23 cellular contexts compared by ENCODE assay signal in genomic region chr9:117437283-117437682, GRCh38.
"Had no signal": no experiment of that assay in that cellular context is flagged by ENCODE, and none has a peak within 500 bp of the region (broad histone marks: within the 10 kb centered on the region; RNA-seq: fewer than 3 reads in every experiment).

No MANE protein-coding gene starts in this region.

- ATAC-seq: activated T-cell treated with anti-CD3 and anti-CD28 coated beads, Interleukin-2, amount 50 U/mL, for 72 hours; K562; T-cell had no signal

- DNase-seq: activated B cell treated with CpG ODN at 0.5 μM for 24 hours; activated CD4-positive, alpha-beta memory T cell treated with anti-CD3 and anti-CD28 coated beads, Interleukin-2, amount 10 ng/mL, durations not matched to agents 7 days and 5 days; activated CD4-positive, alpha-beta T cell treated with anti-CD3 and anti-CD28 coated beads, Interleukin-2, amount 50 U/mL, for 1 hour; activated CD8-positive, alpha-beta memory T cell treated with anti-CD3 and anti-CD28 coated beads, Interleukin-2, amount 50 U/mL, for 4 hours; activated gamma-delta T cell treated with Interleukin-2 at 50 U/mL for 16 hours; activated naive CD4-positive, alpha-beta T cell treated with anti-CD3 and anti-CD28 coated beads, Interleukin-2, amount 10 ng/mL, durations not matched to agents 7 days and 5 days; activated naive CD8-positive, alpha-beta T cell treated with anti-CD3 and anti-CD28 coated beads for 36 hours; activated T-cell treated with anti-CD3 and anti-CD28 coated beads, Interleukin-2, amount 50 U/mL, for 72 hours; central memory CD4-positive, alpha-beta T cell; Karpas-422; NCI-H1105 treated with DMSO at 0.1 percent for 48 hours; NCI-H146; NCI-H187 treated with DMSO at 0.1 percent for 48 hours; NCI-H2081 treated with DMSO at 0.1 percent for 48 hours; NCI-H446; NCI-H524; Peyer's patch; SIG-M5; T-cell; T-helper 2 cell; T1000 had no signal

- H3K27ac ChIP-seq: Peyer's patch had no signal

- H3K4me3 ChIP-seq: K562, Peyer's patch had no signal

- H3K27me3 ChIP-seq: Peyer's patch had no signal

- FAIRE-seq: K562, TTC549 had no signal

- H3K36me3 ChIP-seq: Peyer's patch had no signal

- H3K9me3 ChIP-seq: Peyer's patch had no signal

- H3K4me1 ChIP-seq: Peyer's patch had no signal
